ENCODE assay signal across 26 cellular contexts in the genomic region with DNA sequence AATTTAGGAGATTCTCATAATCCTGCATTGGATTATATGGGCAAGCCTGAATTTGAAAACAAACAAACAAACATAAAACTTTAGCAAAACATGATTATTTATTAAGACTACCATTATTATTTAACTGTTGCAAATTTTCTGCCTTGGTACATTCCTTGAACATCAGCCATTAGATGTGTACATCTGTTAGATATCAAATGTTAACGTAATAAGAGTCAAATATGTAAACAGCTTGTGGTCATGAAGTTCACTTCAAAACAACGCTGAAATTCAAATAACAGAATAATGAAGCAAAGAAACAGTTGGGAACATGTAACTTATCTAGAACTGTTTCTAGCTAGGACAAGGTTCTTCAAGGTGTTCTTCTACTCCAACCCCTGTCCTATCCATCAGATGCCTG.
"Had no signal": no experiment of that assay in that cellular context is flagged by ENCODE, and none has a peak within 500 bp of the region (broad histone marks: within the 10 kb centered on the region; RNA-seq: fewer than 3 reads in every experiment).

No MANE protein-coding gene starts in this region.

- H3K9me3 ChIP-seq: adrenal gland, ascending aorta, heart right ventricle, left lung, lower lobe of right lung, mucosa of descending colon, right atrium auricular region, tibial nerve had no signal

- H3K4me1 ChIP-seq: adrenal gland, ascending aorta, foreskin keratinocyte, heart right ventricle, left lung, lower lobe of right lung, right atrium auricular region, tibial nerve had no signal

- ATAC-seq: esophagus mucosa; foreskin keratinocyte; heart right ventricle; left lung; lower lobe of right lung; mucosa of descending colon; natural killer cell treated with Interleukin-12 subunit alpha and Interleukin-12 subunit beta and Interleukin-15 and Interleukin-18, amount 100 ng/mL, for 72 hours had no signal

- DNase-seq: activated CD4-positive, alpha-beta T cell treated with anti-CD3 and anti-CD28 coated beads for 48 hours; activated CD4-positive, alpha-beta T cell treated with anti-CD3 and anti-CD28 coated beads, Interleukin-2, amount 50 U/mL, for 48 hours; activated CD8-positive, alpha-beta memory T cell treated with anti-CD3 and anti-CD28 coated beads for 24 hours; activated effector memory CD4-positive, alpha-beta T cell treated with Interleukin-2 at 50 U/mL for 16 hours; activated naive CD4-positive, alpha-beta T cell treated with Interleukin-2 at 50 U/mL for 16 hours; adrenal gland; cerebellar nuclear complex; cortex of kidney; foreskin keratinocyte; heart right ventricle; kidney glomerular epithelial cell; left lung; lower lobe of right lung; mesenchymal stem cell; mucosa of descending colon; stimulated activated CD4-positive, alpha-beta T cell treated with anti-CD3 and anti-CD28 coated beads, Interleukin-15, amount 100 ng/mL, for 24 hours; stimulated activated CD4-positive, alpha-beta T cell treated with anti-CD3 and anti-CD28 coated beads, Interleukin-2, amount 100 ng/mL, for 24 hours; stimulated activated naive CD4-positive, alpha-beta T cell treated with Interleukin-2 at 50 U/mL for 16 hours; T-helper 9 cell had no signal

- H3K4me3 ChIP-seq: adrenal gland, ascending aorta, cardiac muscle cell, heart right ventricle, left lung, lower lobe of right lung, mucosa of descending colon, right atrium auricular region, tibial nerve had no signal

- H3K27ac ChIP-seq: adrenal gland, ascending aorta, cardiac muscle cell, foreskin keratinocyte, heart right ventricle, left lung, lower lobe of right lung, right atrium auricular region, tibial nerve, VCaP had no signal

- H3K36me3 ChIP-seq: adrenal gland, ascending aorta, cardiac muscle cell, heart right ventricle, left lung, lower lobe of right lung, right atrium auricular region, tibial nerve had no signal

- H3K27me3 ChIP-seq: adrenal gland, ascending aorta, cardiac muscle cell, foreskin keratinocyte, heart right ventricle, left lung, right atrium auricular region, tibial nerve had no signal
